In genomic region chr12:89474615-89475014, GRCh38 we compare ENCODE assay signal across 19 cellular contexts. TPM values are rescaled to one million over a fixed set of nuclear protein-coding genes. Genes with fewer than 3 reads are reported as not detected.
DNase-seq lines count a peak whose midpoint lies in the region; ATAC-seq and TF ChIP-seq lines count a peak whose summit lies in the region.
"Had no signal": no experiment of that assay in that cellular context is flagged by ENCODE, and none has a peak within 500 bp of the region (broad histone marks: within the 10 kb centered on the region; RNA-seq: fewer than 3 reads in every experiment).

No MANE protein-coding gene starts in this region.

- ATAC-seq in HG02642 (IDR thresholded peaks at IDR 0.05; ENCODE audit: poor library complexity, unreplicated experiment) (peak; percentile 17), natural killer cell (no peak), left ventricle myocardium superior (no peak), HG02840 (IDR thresholded peaks at IDR 0.05; ENCODE audit: low FRiP score, unreplicated experiment) (no peak)
- ATAC-seq in activated T-helper 17 cell treated with anti-CD3 and anti-CD28 coated beads, Interleukin-2, amount 50 U/mL, for 72 hours (replicated peaks), result no peak
- ATAC-seq: gastroesophageal sphincter, left lobe of liver, Right ventricle myocardium inferior had no signal

- DNase-seq in activated CD4-positive, alpha-beta T cell treated with anti-CD3 and anti-CD28 coated beads, Interleukin-2, amount 10 ng/mL, durations not matched to agents 7 days and 5 days, result no peak
- no peak for DNase-seq in activated CD4-positive, alpha-beta T cell treated with anti-CD3 and anti-CD28 coated beads, Interleukin-2, amount 50 U/mL, for 1 hour
- DNase-seq in natural killer cell (no peak), left ventricle myocardium superior (no peak), caudate nucleus (lab: John Stamatoyannopoulos, UW) (no peak)
- DNase-seq: activated CD4-positive, alpha-beta T cell treated with anti-CD3 and anti-CD28 coated beads, Interleukin-2, amount 50 U/mL, for 48 hours; amniotic stem cell; KBM-7; NCI-H524; testis had no signal

- H3K27me3 Mint-ChIP-seq in activated CD4-positive, alpha-beta T cell treated with anti-CD3 and anti-CD28 coated beads, Interleukin-2, amount 10 ng/mL, durations not matched to agents 7 days and 5 days, result no peaks in the 10 kb centered on the region
- H3K27me3 Mint-ChIP-seq in activated T-helper 17 cell treated with anti-CD3 and anti-CD28 coated beads, Interleukin-2, amount 50 U/mL, for 72 hours, result no peaks in the 10 kb centered on the region
- no peaks in the 10 kb centered on the region for H3K27me3 Mint-ChIP-seq in natural killer cell (ENCODE audit: low read depth in 2 of 2)

- H3K4me1 Mint-ChIP-seq in activated CD4-positive, alpha-beta T cell treated with anti-CD3 and anti-CD28 coated beads, Interleukin-2, amount 10 ng/mL, durations not matched to agents 7 days and 5 days, result peaks cover 61% of the 10 kb centered on the region
- H3K4me1 Mint-ChIP-seq in activated T-helper 17 cell treated with anti-CD3 and anti-CD28 coated beads, Interleukin-2, amount 50 U/mL, for 72 hours, result peaks cover 38% of the 10 kb centered on the region
- peaks cover 40 to 49% of the 10 kb centered on the region in 2 donors for H3K4me1 Mint-ChIP-seq in natural killer cell

- no peak overlapping the region for H3K4me3 Mint-ChIP-seq in activated CD4-positive, alpha-beta T cell treated with anti-CD3 and anti-CD28 coated beads, Interleukin-2, amount 10 ng/mL, durations not matched to agents 7 days and 5 days
- peak overlapping the region; percentile 43 for H3K4me3 Mint-ChIP-seq in activated T-helper 17 cell treated with anti-CD3 and anti-CD28 coated beads, Interleukin-2, amount 50 U/mL, for 72 hours
- no peak overlapping the region for H3K4me3 Mint-ChIP-seq in natural killer cell

- peaks cover 16% of the 10 kb centered on the region for H3K36me3 Mint-ChIP-seq in activated CD4-positive, alpha-beta T cell treated with anti-CD3 and anti-CD28 coated beads, Interleukin-2, amount 10 ng/mL, durations not matched to agents 7 days and 5 days (ENCODE audit: low read depth)
- H3K36me3 Mint-ChIP-seq in activated T-helper 17 cell treated with anti-CD3 and anti-CD28 coated beads, Interleukin-2, amount 50 U/mL, for 72 hours (ENCODE audit: low read depth), result peaks cover 17% of the 10 kb centered on the region
- H3K36me3 Mint-ChIP-seq in natural killer cell, result no peaks in the 10 kb centered on the region

- CTCF ChIA-PET in activated CD4-positive, alpha-beta T cell treated with anti-CD3 and anti-CD28 coated beads, Interleukin-2, amount 10 ng/mL, durations not matched to agents 7 days and 5 days (lab: Charles Lee), result interaction anchor here (0.6 to 1.1 kb wide), 2 partner anchors 47 to 115 kb away, joined by 3 to 4 read pairs; no protein-coding TSS in a partner anchor

- H3K27ac ChIP-seq in caudate nucleus (ENCODE audit: low read depth, low read length), result no peak overlapping the region
- H3K27ac ChIP-seq: C4-2B, esophagus muscularis mucosa, gastroesophageal sphincter, testis had no signal

- H3K27ac Mint-ChIP-seq in activated CD4-positive, alpha-beta T cell treated with anti-CD3 and anti-CD28 coated beads, Interleukin-2, amount 10 ng/mL, durations not matched to agents 7 days and 5 days, result peak overlapping the region; percentile 11
- H3K27ac Mint-ChIP-seq in activated T-helper 17 cell treated with anti-CD3 and anti-CD28 coated beads, Interleukin-2, amount 50 U/mL, for 72 hours, result peak overlapping the region; percentile 48
- peak overlapping the region; percentile 55 to 84 for H3K27ac Mint-ChIP-seq in natural killer cell
- H3K27ac Mint-ChIP-seq: activated T-helper 2 cell treated with anti-CD3 and anti-CD28 coated beads, Interferon-gamma antibody, Interleukin-2, Interleukin-4, amounts not matched to agents 10 μg/mL and 5 μg/mL and 100 μg/mL, durations not matched to agents 14 hours and 24 hours and 36 hours had no signal

- no peak for TF ChIP-seq CTCF in natural killer cell (IDR thresholded peaks at IDR 0.05)

- intact Hi-C loops in natural killer cell (cut with micrococcal nuclease) (no loop called here), left ventricle myocardium superior (cut with micrococcal nuclease) (loop anchor here (5.0 kb wide), 1 partner anchor 58 kb away; no protein-coding TSS in a partner anchor)

- no peaks in the 10 kb centered on the region for H3K9me3 Mint-ChIP-seq in activated CD4-positive, alpha-beta T cell treated with anti-CD3 and anti-CD28 coated beads, Interleukin-2, amount 10 ng/mL, durations not matched to agents 7 days and 5 days
- H3K9me3 Mint-ChIP-seq in activated T-helper 17 cell treated with anti-CD3 and anti-CD28 coated beads, Interleukin-2, amount 50 U/mL, for 72 hours, result no peaks in the 10 kb centered on the region
- H3K9me3 Mint-ChIP-seq in natural killer cell, result no peaks in the 10 kb centered on the region
- H3K9me3 Mint-ChIP-seq: activated T-helper 2 cell treated with anti-CD3 and anti-CD28 coated beads, Interferon-gamma antibody, Interleukin-2, Interleukin-4, amounts not matched to agents 10 μg/mL and 5 μg/mL and 100 μg/mL, durations not matched to agents 14 hours and 24 hours and 36 hours had no signal

- POLR2A ChIA-PET in activated CD4-positive, alpha-beta T cell treated with anti-CD3 and anti-CD28 coated beads, Interleukin-2, amount 10 ng/mL, durations not matched to agents 7 days and 5 days (lab: Charles Lee), result no interaction called here

RNA-seq across cellular contexts. Expression of gene GALNT4, which starts 50.0 kb away (rescaled TPM):
- 10 to 100 TPM; 12.2 to 13.3 TPM for total RNA-seq in activated CD4-positive, alpha-beta T cell treated with anti-CD3 and anti-CD28 coated beads, Interleukin-2, amount 10 ng/mL, durations not matched to agents 7 days and 5 days
- total RNA-seq in activated T-helper 17 cell treated with anti-CD3 and anti-CD28 coated beads, Interleukin-2, amount 50 U/mL, for 72 hours, result 10 to 100 TPM; 15.1 to 16.7 TPM
- total RNA-seq in natural killer cell (10 to 100 TPM; 14.3 to 19.9 (median 18.7) TPM), left ventricle myocardium superior (1.8 TPM)

RNA-seq across cellular contexts. Expression of gene POC1B, which starts 51.2 kb away (rescaled TPM):
- total RNA-seq in activated CD4-positive, alpha-beta T cell treated with anti-CD3 and anti-CD28 coated beads, Interleukin-2, amount 10 ng/mL, durations not matched to agents 7 days and 5 days, result 10 to 100 TPM; 33.2 to 41.0 TPM
- 10 to 100 TPM; 47.5 to 54.3 TPM for total RNA-seq in activated T-helper 17 cell treated with anti-CD3 and anti-CD28 coated beads, Interleukin-2, amount 50 U/mL, for 72 hours
- 10 to 100 TPM; 29.8 to 40.9 (median 38.0) TPM for total RNA-seq in natural killer cell
- 6.4 TPM for total RNA-seq in left ventricle myocardium superior

Comparison
In these comparisons a context has a peak if more than half of its experiments do, and no peak if none do; other contexts are left out.
1. H3K27ac Mint-ChIP-seq: peak in every context shown above with its lines; median percentile 70 in natural killer cell; 48 in activated T-helper 17 cell treated with anti-CD3 and anti-CD28 coated beads, Interleukin-2, amount 50 U/mL, for 72 hours; 11 in activated CD4-positive, alpha-beta T cell treated with anti-CD3 and anti-CD28 coated beads, Interleukin-2, amount 10 ng/mL, durations not matched to agents 7 days and 5 days.